In genomic region chr12:120710805-120711296, GRCh38 we compare ENCODE assay signal across 8 cellular contexts. TPM values are rescaled to one million over a fixed set of nuclear protein-coding genes. Genes with fewer than 3 reads are reported as not detected.
DNase-seq lines count a peak whose midpoint lies in the region; ATAC-seq and TF ChIP-seq lines count a peak whose summit lies in the region.

No MANE protein-coding gene starts in this region.

- ATAC-seq in GM18502 (IDR thresholded peaks at IDR 0.05; ENCODE audit: poor library complexity, unreplicated experiment) (peak; percentile 25), HG02798 (IDR thresholded peaks at IDR 0.05; ENCODE audit: poor library complexity, unreplicated experiment) (peak; percentile 17), left colon (peak; percentile 53)
- peak; percentile 50 for ATAC-seq in stimulated activated naive CD8-positive, alpha-beta T cell treated with anti-CD3 and anti-CD28 coated beads, Interleukin-15, amount 100 ng/mL, for 72 hours

- H3K9me3 Mint-ChIP-seq in stimulated activated naive CD8-positive, alpha-beta T cell treated with anti-CD3 and anti-CD28 coated beads, Interleukin-15, amount 100 ng/mL, for 72 hours: no peaks in the 10 kb centered on the region

- peak overlapping the region; percentile 81 to 82 for H3K4me3 ChIP-seq in cardiac fibroblast (replicated peaks in 1 of 2; ENCODE audit: low read depth in 2 of 2, low read length in 2 of 2)

- peaks cover 31% of the 10 kb centered on the region for H3K4me1 Mint-ChIP-seq in stimulated activated naive CD8-positive, alpha-beta T cell treated with anti-CD3 and anti-CD28 coated beads, Interleukin-15, amount 100 ng/mL, for 72 hours

- TF ChIP-seq CTCF in cardiac fibroblast (IDR thresholded peaks at IDR 0.05; ENCODE audit: low read depth, low read length): no peak

- intact Hi-C loops in left colon (cut with DNase I, micrococcal nuclease): loop anchor here in 1 of 2 donors (5.0 kb wide), 1 partner anchor 64 kb away; no protein-coding TSS in a partner anchor

- peak overlapping the region; percentile 84 to 92 for H3K4me3 Mint-ChIP-seq in stimulated activated naive CD8-positive, alpha-beta T cell treated with anti-CD3 and anti-CD28 coated beads, Interleukin-15, amount 100 ng/mL, for 72 hours

- DNase-seq in RKO (ENCODE audit: low spot score) (peak; percentile 34), cardiac fibroblast (ENCODE audit: low read depth in 2 of 2) (no peak), left colon (peak in 1 of 2 donors; percentile 47), NCI-H1105 treated with DMSO at 0.1 percent for 48 hours (lab: John Stamatoyannopoulos, UW) (no peak), HuH-7 (ENCODE audit: low spot score) (no peak)
- peak; percentile 15 to 31 for DNase-seq in stimulated activated naive CD8-positive, alpha-beta T cell treated with anti-CD3 and anti-CD28 coated beads, Interleukin-15, amount 100 ng/mL, for 72 hours

- H3K27ac Mint-ChIP-seq in stimulated activated naive CD8-positive, alpha-beta T cell treated with anti-CD3 and anti-CD28 coated beads, Interleukin-15, amount 100 ng/mL, for 72 hours: peak overlapping the region; percentile 90 to 91

- H3K27me3 Mint-ChIP-seq in stimulated activated naive CD8-positive, alpha-beta T cell treated with anti-CD3 and anti-CD28 coated beads, Interleukin-15, amount 100 ng/mL, for 72 hours: no peaks in the 10 kb centered on the region

RNA-seq across cellular contexts. Expression of gene UNC119B, which starts 0.6 kb away (rescaled TPM):
- total RNA-seq in left colon: 10 to 100 TPM; 15.1 to 27.5 TPM

RNA-seq across cellular contexts. Expression of gene ACADS, which starts 14.8 kb away (rescaled TPM):
- total RNA-seq in left colon: 100 to 1,000 TPM; 183 to 209 TPM

RNA-seq across cellular contexts. Expression of gene MLEC, which starts 23.9 kb away (rescaled TPM):
- 100 to 1,000 TPM; 271 to 278 TPM for total RNA-seq in left colon

Comparison
In these comparisons a context has a peak if more than half of its experiments do, and no peak if none do; other contexts are left out.
1. DNase-seq: peak in RKO (single experiment) and stimulated activated naive CD8-positive, alpha-beta T cell treated with anti-CD3 and anti-CD28 coated beads, Interleukin-15, amount 100 ng/mL, for 72 hours (2 of 2); none in cardiac fibroblast (0 of 2), NCI-H1105 treated with DMSO at 0.1 percent for 48 hours (single experiment) and HuH-7 (single experiment).
2. Peak in every context shown above with its lines, with median percentiles within 50 percentile points of each other: ATAC-seq.